ENCODE assay signal across 29 cellular contexts in genomic region chr2:125167152-125167551, GRCh38.
DNase-seq lines count a peak whose midpoint lies in the region; FAIRE-seq and TF ChIP-seq lines count a peak whose summit lies in the region.
"Had no signal": no experiment of that assay in that cellular context is flagged by ENCODE, and none has a peak within 500 bp of the region (broad histone marks: within the 10 kb centered on the region; RNA-seq: fewer than 3 reads in every experiment).

No MANE protein-coding gene starts in this region.

- H3K27ac ChIP-seq in osteoblast (ENCODE audit: low read depth, low read length) = peak overlapping the region; percentile 96
- no peak overlapping the region for H3K27ac ChIP-seq in esophagus muscularis mucosa (replicated peaks in 1 of 4)
- H3K27ac ChIP-seq: BLaER1 treated with 17β-estradiol and CSF1 and Interleukin-3, amounts not matched to agents 10 nM and 100 nM; foreskin keratinocyte; heart right ventricle; KMS-11; lower lobe of right lung; ovary had no signal

- no peak for FAIRE-seq in H54 (lab: Jason Lieb, UNC)
- FAIRE-seq: GM12891 had no signal

- in situ Hi-C loops in GM13977 (cut with MboI; ENCODE audit: low pct_unique_long_range_greater_than_20kb, low sequenced_read_pairs, unreplicated experiment) = no loop called here

- intact Hi-C loops in esophagus muscularis mucosa (cut with DNase I) = no loop called here

- H3K36me3 ChIP-seq in osteoblast (ENCODE audit: insufficient read depth, low read length) = no peaks in the 10 kb centered on the region
- no peaks in the 10 kb centered on the region for H3K36me3 ChIP-seq in esophagus muscularis mucosa
- H3K36me3 ChIP-seq: BLaER1 treated with 17β-estradiol and CSF1 and Interleukin-3, amounts not matched to agents 10 nM and 100 nM; heart right ventricle; lower lobe of right lung; ovary had no signal

- WGBS in esophagus muscularis mucosa = 74% methylated on average over 2 of the region's 2 CpGs

- H4K20me1 ChIP-seq in osteoblast (ENCODE audit: insufficient read depth, low read length) = no peaks in the 10 kb centered on the region
- H4K20me1 ChIP-seq: BLaER1 treated with 17β-estradiol and CSF1 and Interleukin-3, amounts not matched to agents 10 nM and 100 nM had no signal

- H3K27me3 ChIP-seq in osteoblast (ENCODE audit: insufficient read depth, low read length) (no peaks in the 10 kb centered on the region), esophagus muscularis mucosa (no peaks in the 10 kb centered on the region)
- H3K27me3 ChIP-seq: BLaER1 treated with 17β-estradiol and CSF1 and Interleukin-3, amounts not matched to agents 10 nM and 100 nM; foreskin keratinocyte; heart right ventricle; ovary had no signal

- TF ChIP-seq POLR2A in H54 (IDR thresholded peaks at IDR 0.05; ENCODE audit: low read depth, low read length) (no peak), esophagus muscularis mucosa (IDR thresholded peaks at IDR 0.05; ENCODE audit: low read depth) (no peak)

- DNase-seq in GM04503 (ENCODE audit: low read depth) (peak; percentile 37), M059J (ENCODE audit: low read depth) (peak; percentile 47), epithelial cell of esophagus (ENCODE audit: low read depth) (peak; percentile 46), osteoblast (ENCODE audit: insufficient read length, low spot score, missing footprints) (no peak), GM13977 (ENCODE audit: low spot score) (no peak), H54 (ENCODE audit: insufficient read length, low spot score) (no peak), foreskin fibroblast (no peak), esophagus muscularis mucosa (ENCODE audit: extremely low spot score) (no peak)
- DNase-seq: activated CD8-positive, alpha-beta T cell treated with anti-CD3 and anti-CD28 coated beads, Interleukin-2, amount 10 ng/mL, durations not matched to agents 7 days and 5 days; anterior cingulate cortex; Caco-2; DMS79; endodermal cell; heart right ventricle; lower lobe of right lung; mucosa of descending colon; MV-4-11; NCI-H146; NCI-H2107; NCI-H446 treated with DMSO at 0.1 percent for 48 hours; ovary; SK-N-SH; stimulated activated CD4-positive, alpha-beta T cell treated with anti-CD3 and anti-CD28 coated beads, Interleukin-2, amount 100 ng/mL, for 48 hours; T-helper 2 cell; trophoblast cell had no signal

- H2AFZ ChIP-seq in osteoblast (ENCODE audit: low read length) = peak overlapping the region; percentile 65

- H3K4me2 ChIP-seq in osteoblast (ENCODE audit: insufficient read depth, low read length) = peak overlapping the region; percentile 73
- H3K4me2 ChIP-seq: BLaER1 treated with 17β-estradiol and CSF1 and Interleukin-3, amounts not matched to agents 10 nM and 100 nM; KMS-11; SK-N-SH had no signal

- no peak for TF ChIP-seq CTCF in epithelial cell of esophagus (IDR thresholded peaks at IDR 0.05; ENCODE audit: insufficient read depth, low read depth, low read length, missing control alignments)
- no peak for TF ChIP-seq CTCF in osteoblast (IDR thresholded peaks at IDR 0.05; ENCODE audit: extremely low read depth, low read depth, low read length)
- TF ChIP-seq CTCF in GM13977 (IDR thresholded peaks at IDR 0.05; ENCODE audit: extremely low read depth, insufficient read depth, missing control alignments) = no peak
- no peak for TF ChIP-seq CTCF in foreskin fibroblast (IDR thresholded peaks at IDR 0.05; ENCODE audit: low read depth, low read length)
- TF ChIP-seq CTCF in esophagus muscularis mucosa (IDR thresholded peaks at IDR 0.05) = no peak

- no peak overlapping the region for H3K4me3 ChIP-seq in epithelial cell of esophagus (ENCODE audit: low read length)
- H3K4me3 ChIP-seq in osteoblast (ENCODE audit: insufficient read depth, low read length) = no peak overlapping the region
- H3K4me3 ChIP-seq in foreskin fibroblast (ENCODE audit: low read depth in 1 of 2, low read length in 2 of 2) = no peak overlapping the region
- H3K4me3 ChIP-seq in esophagus muscularis mucosa = no peak overlapping the region
- H3K4me3 ChIP-seq: BLaER1 treated with 17β-estradiol and CSF1 and Interleukin-3, amounts not matched to agents 10 nM and 100 nM; heart right ventricle; lower lobe of right lung; mucosa of descending colon; ovary had no signal

- no peaks in the 10 kb centered on the region for H3K79me2 ChIP-seq in osteoblast (ENCODE audit: insufficient read depth, low read length)

- TF ChIP-seq EP300 in esophagus muscularis mucosa (IDR thresholded peaks at IDR 0.05) = no peak

- H3K4me1 ChIP-seq in osteoblast (ENCODE audit: insufficient read depth, low read length) = peaks cover 28% of the 10 kb centered on the region
- H3K4me1 ChIP-seq in esophagus muscularis mucosa = no peaks in the 10 kb centered on the region
- H3K4me1 ChIP-seq: Caco-2, foreskin keratinocyte, heart right ventricle, lower lobe of right lung had no signal

- H3K9me3 ChIP-seq in osteoblast (ENCODE audit: low read depth, low read length) (no peaks in the 10 kb centered on the region), esophagus muscularis mucosa (no peaks in the 10 kb centered on the region)
- H3K9me3 ChIP-seq: BLaER1 treated with 17β-estradiol and CSF1 and Interleukin-3, amounts not matched to agents 10 nM and 100 nM; Caco-2; heart right ventricle; lower lobe of right lung; mucosa of descending colon; ovary had no signal

Comparison
In these comparisons a context has a peak if more than half of its experiments do, and no peak if none do; other contexts are left out.
1. DNase-seq: peak in GM04503 (single experiment), M059J (single experiment) and epithelial cell of esophagus (single experiment); none in osteoblast (single experiment), GM13977 (single experiment), H54 (single experiment), foreskin fibroblast (0 of 2) and esophagus muscularis mucosa (single experiment).